Comparison of ENCODE assay signal across 17 cellular contexts in genomic region chr11:129917231-129917630, GRCh38. TPM values are rescaled to one million over a fixed set of nuclear protein-coding genes. Genes with fewer than 3 reads are reported as not detected.
DNase-seq lines count a peak whose midpoint lies in the region; ATAC-seq and TF ChIP-seq lines count a peak whose summit lies in the region.
"Had no signal": no experiment of that assay in that cellular context is flagged by ENCODE, and none has a peak within 500 bp of the region (broad histone marks: within the 10 kb centered on the region; RNA-seq: fewer than 3 reads in every experiment).

No MANE protein-coding gene starts in this region.

- H3K27me3 Mint-ChIP-seq in endothelial cell (ENCODE audit: unreplicated experiment) = no peaks in the 10 kb centered on the region
- H3K27me3 Mint-ChIP-seq: CD4-positive, CD25-positive, alpha-beta regulatory T cell had no signal

- no peak for TF ChIP-seq CTCF in endothelial cell (IDR thresholded peaks at IDR 0.05; ENCODE audit: unreplicated experiment)
- no peak for TF ChIP-seq CTCF in GM13977 (IDR thresholded peaks at IDR 0.05; ENCODE audit: extremely low read depth, insufficient read depth, missing control alignments)

- DNase-seq in AG08395 (ENCODE audit: low spot score) (peak; percentile 17), M059J (ENCODE audit: low read depth) (peak; percentile 20), dermis blood vessel endothelial cell (peak; percentile 44), kidney glomerular epithelial cell (lab: John Stamatoyannopoulos, UW) (peak; percentile 1), endothelial cell (ENCODE audit: low spot score) (no peak), GM13977 (ENCODE audit: low spot score) (no peak), Kasumi-1 (lab: John Stamatoyannopoulos, UW) (no peak)
- DNase-seq: 8988T; AML-193; CD4-positive, CD25-positive, alpha-beta regulatory T cell; DMS53; NCI-H1092 treated with DMSO at 0.1 percent for 48 hours; NCI-H187; NCI-H69; SHP77 had no signal

- H3K9me3 Mint-ChIP-seq in endothelial cell (ENCODE audit: unreplicated experiment) = no peaks in the 10 kb centered on the region
- H3K9me3 Mint-ChIP-seq: GM23338 had no signal

- H3K4me1 Mint-ChIP-seq in endothelial cell (ENCODE audit: unreplicated experiment) = peaks cover 4% of the 10 kb centered on the region
- H3K4me1 Mint-ChIP-seq: GM23338 had no signal

- in situ Hi-C loops in GM13977 (cut with MboI; ENCODE audit: low pct_unique_long_range_greater_than_20kb, low sequenced_read_pairs, unreplicated experiment) = no loop called here

- H3K27ac Mint-ChIP-seq in endothelial cell (ENCODE audit: unreplicated experiment) = no peak overlapping the region
- H3K27ac Mint-ChIP-seq: CD4-positive, CD25-positive, alpha-beta regulatory T cell; GM23338 had no signal

- H3K36me3 Mint-ChIP-seq in endothelial cell (ENCODE audit: low read depth, unreplicated experiment) = peaks cover 31% of the 10 kb centered on the region

- no peak for ATAC-seq in GM21526 (IDR thresholded peaks at IDR 0.05; ENCODE audit: low FRiP score, unreplicated experiment)
- ATAC-seq: GM23338 had no signal

- no peak overlapping the region for H3K4me3 Mint-ChIP-seq in endothelial cell (ENCODE audit: unreplicated experiment)
- H3K4me3 Mint-ChIP-seq: CD4-positive, CD25-positive, alpha-beta regulatory T cell; GM23338 had no signal

RNA-seq across cellular contexts. Expression of gene NFRKB, which starts 21.9 kb away (rescaled TPM):
- 21.2 and 26.0 TPM in 2 replicates for total RNA-seq in M059J (2014; rRNA removed; shearing (Covaris generic))
- total RNA-seq in dermis blood vessel endothelial cell (28.9 and 33.4 TPM in 2 replicates), endothelial cell (ENCODE audit: unreplicated experiment) (31.7 TPM)

Comparison
In these comparisons a context has a peak if more than half of its experiments do, and no peak if none do; other contexts are left out.
1. DNase-seq: peak in AG08395 (single experiment), M059J (single experiment), dermis blood vessel endothelial cell (single experiment) and kidney glomerular epithelial cell (single experiment); none in endothelial cell (single experiment), GM13977 (single experiment) and Kasumi-1 (0 of 2).